In the genomic region with DNA sequence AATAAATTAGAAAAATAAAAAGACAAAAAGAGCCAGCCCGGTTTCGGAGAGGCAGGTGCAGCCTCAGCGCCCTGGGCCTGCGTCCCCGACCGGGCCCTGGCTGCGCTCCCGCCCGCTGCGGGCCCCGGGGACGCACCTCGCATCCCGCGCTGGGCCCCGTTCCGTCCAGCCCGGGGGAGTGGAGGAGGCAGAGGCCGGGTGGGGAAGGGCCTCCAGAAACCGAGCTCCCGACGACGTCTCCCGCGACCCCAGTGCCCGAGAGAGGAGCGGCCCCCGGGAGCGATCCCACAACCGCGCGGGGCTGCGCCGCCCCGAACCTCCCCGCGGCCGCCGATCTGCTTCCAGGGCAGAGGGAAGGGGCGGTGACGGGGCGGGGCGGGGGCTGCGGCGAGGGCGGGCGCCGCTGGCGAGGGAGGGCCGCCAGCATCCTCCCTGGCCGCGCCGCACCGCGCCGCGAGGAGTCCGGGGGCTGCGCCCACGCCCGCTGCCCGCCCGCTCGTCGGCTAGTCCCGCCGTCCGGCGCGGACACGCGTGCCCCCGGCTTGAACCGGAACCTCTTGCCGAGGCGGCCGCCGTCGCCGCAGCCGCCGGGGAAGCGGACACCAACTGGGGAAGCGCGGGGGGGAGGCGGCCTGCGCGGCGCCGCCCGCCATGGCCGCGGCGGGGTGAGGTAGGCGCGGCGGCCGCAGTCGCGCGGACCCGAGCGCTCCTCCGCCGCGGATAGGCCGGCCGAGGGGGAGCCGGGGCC, we compare ENCODE assay signal across 8 cellular contexts. TPM values are rescaled to one million over a fixed set of nuclear protein-coding genes. Genes with fewer than 3 reads are reported as not detected.
A peak's percentile ranks its signal among the peaks of the same experiment; 100 is the strongest.
DNase-seq lines count a peak whose midpoint lies in the region; ATAC-seq and TF ChIP-seq lines count a peak whose summit lies in the region.

A gene (plus strand): TSS at position 426 of the 748 bp plus-strand sequence. CDS start 545 bp downstream, outside the sequence.

- peak within 1 kb of the TSS; percentile 92 for H3K4me3 Mint-ChIP-seq in activated CD8-positive, alpha-beta T cell treated with anti-CD3 and anti-CD28 coated beads for 36 hours

- CTCF ChIA-PET in activated CD8-positive, alpha-beta T cell treated with anti-CD3 and anti-CD28 coated beads for 36 hours (lab: Charles Lee), result interaction anchor here (1.8 kb wide), 1 partner anchor 8 kb away, joined by 5 read pairs; no protein-coding TSS in a partner anchor

- H3K27me3 Mint-ChIP-seq in activated CD8-positive, alpha-beta T cell treated with anti-CD3 and anti-CD28 coated beads for 36 hours, result no peaks in the 10 kb centered on the region

- POLR2A ChIA-PET in activated CD8-positive, alpha-beta T cell treated with anti-CD3 and anti-CD28 coated beads for 36 hours (lab: Charles Lee), result interaction anchor here (1.0 to 1.5 kb wide), 2 partner anchors 20 to 79 kb away, joined by 4 read pairs; no protein-coding TSS in a partner anchor

- DNase-seq in SIG-M5 treated with dmso at 0.1 percent for 504 hours (lab: John Stamatoyannopoulos, UW; ENCODE audit: unreplicated experiment) (peak; percentile 41), SIG-M5 (lab: John Stamatoyannopoulos, UW) (no peak), NCI-H460 (ENCODE audit: extremely low read depth, low read depth) (peak; percentile 49), lung microvascular endothelial cell (ENCODE audit: low read depth in 2 of 2) (peak; percentile 74 to 80)
- peak; percentile 78 for DNase-seq in activated CD8-positive, alpha-beta T cell treated with anti-CD3 and anti-CD28 coated beads for 36 hours
- DNase-seq in effector CD4-positive, alpha-beta T cell, result peak; percentile 73
- peak in 2 of 3 donors; percentile 62 to 80 for DNase-seq in stimulated activated CD4-positive, alpha-beta T cell treated with anti-CD3 and anti-CD28 coated beads, TNF-alpha, amount 100 ng/mL, for 48 hours (ENCODE audit: low read depth in 3 of 3)

- peak within 1 kb of the TSS; percentile 90 for H3K27ac Mint-ChIP-seq in activated CD8-positive, alpha-beta T cell treated with anti-CD3 and anti-CD28 coated beads for 36 hours

- TF ChIP-seq CTCF in activated CD8-positive, alpha-beta T cell treated with anti-CD3 and anti-CD28 coated beads for 36 hours (IDR thresholded peaks at IDR 0.05), result no peak

- H3K4me1 Mint-ChIP-seq in activated CD8-positive, alpha-beta T cell treated with anti-CD3 and anti-CD28 coated beads for 36 hours (ENCODE audit: low read depth), result peaks cover 59% of the 10 kb centered on the region

- ATAC-seq in HG02981 (IDR thresholded peaks at IDR 0.05; ENCODE audit: unreplicated experiment), result peak; percentile 66
- peak; percentile 67 for ATAC-seq in activated CD8-positive, alpha-beta T cell treated with anti-CD3 and anti-CD28 coated beads for 36 hours

- H3K36me3 Mint-ChIP-seq in activated CD8-positive, alpha-beta T cell treated with anti-CD3 and anti-CD28 coated beads for 36 hours (ENCODE audit: low read depth), result peaks cover 19% of the 10 kb centered on the region

- H3K9me3 Mint-ChIP-seq in activated CD8-positive, alpha-beta T cell treated with anti-CD3 and anti-CD28 coated beads for 36 hours, result no peaks in the 10 kb centered on the region

- intact Hi-C loops in activated CD8-positive, alpha-beta T cell treated with anti-CD3 and anti-CD28 coated beads for 36 hours (cut with micrococcal nuclease), result loop anchor here (10.0 kb wide), 1 partner anchor 211 kb away; a partner anchor contains a TSS

RNA-seq across cellular contexts. Expression of the gene that starts here (rescaled TPM):
- total RNA-seq in NCI-H460 (2014; rRNA removed; shearing (Covaris generic)), result 29.4 and 30.9 TPM in 2 replicates
- polyA plus RNA-seq in NCI-H460 (2014; cell fraction: nucleus; rRNA removed), result 13.1 and 13.5 TPM in 2 replicates
- 10 to 100 TPM; 42.2 to 48.8 TPM for total RNA-seq in activated CD8-positive, alpha-beta T cell treated with anti-CD3 and anti-CD28 coated beads for 36 hours
- 62.3 and 104 TPM in 2 replicates for total RNA-seq in lung microvascular endothelial cell
